13 cellular contexts compared by ENCODE assay signal in the genomic region with DNA sequence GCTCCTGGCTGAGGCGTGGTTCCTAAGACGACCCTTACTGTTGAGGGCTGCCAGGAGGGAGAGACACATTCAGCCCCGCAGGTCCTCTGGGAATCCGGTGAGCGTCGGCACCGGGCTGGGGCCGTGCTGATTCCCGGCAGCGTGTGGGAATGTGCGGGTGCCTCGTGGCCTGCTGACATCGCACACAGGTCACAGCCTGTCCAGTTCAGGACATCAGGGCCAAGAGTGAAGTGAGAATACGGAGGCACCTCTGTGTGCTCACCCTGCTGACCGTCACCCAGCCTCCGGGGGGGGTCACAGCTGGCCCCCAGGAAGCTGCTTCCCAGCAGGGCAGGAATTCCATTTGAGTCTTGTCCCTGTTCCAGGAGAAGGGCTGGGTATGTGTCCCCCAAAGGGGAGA. TPM values are rescaled to one million over a fixed set of nuclear protein-coding genes. Genes with fewer than 3 reads are reported as not detected.
A peak's percentile ranks its signal among the peaks of the same experiment; 100 is the strongest.
DNase-seq lines count a peak whose midpoint lies in the region; ATAC-seq and TF ChIP-seq lines count a peak whose summit lies in the region.
"Had no signal": no experiment of that assay in that cellular context is flagged by ENCODE, and none has a peak within 500 bp of the region (broad histone marks: within the 10 kb centered on the region; RNA-seq: fewer than 3 reads in every experiment).

No MANE protein-coding gene starts in this region.

- no peak overlapping the region for H3K4me3 ChIP-seq in right atrium auricular region
- H3K4me3 ChIP-seq in ovary = no peak overlapping the region
- H3K4me3 ChIP-seq in vagina = no peak overlapping the region

- H3K27ac ChIP-seq in right atrium auricular region = peak overlapping the region; percentile 90
- H3K27ac ChIP-seq in ovary = peak overlapping the region; percentile 71 to 81
- peak overlapping the region; percentile 79 for H3K27ac ChIP-seq in vagina
- H3K27ac ChIP-seq in foreskin keratinocyte = no peak overlapping the region

- TF ChIP-seq CTCF in right atrium auricular region (IDR thresholded peaks at IDR 0.05) = no peak
- TF ChIP-seq CTCF in ovary (IDR thresholded peaks at IDR 0.05) = no peak
- no peak for TF ChIP-seq CTCF in vagina (IDR thresholded peaks at IDR 0.05)
- TF ChIP-seq CTCF in foreskin keratinocyte (conservative IDR thresholded peaks at IDR 0.05) = no peak

- H3K27me3 ChIP-seq in right atrium auricular region = no peaks in the 10 kb centered on the region
- no peaks in the 10 kb centered on the region for H3K27me3 ChIP-seq in ovary
- no peaks in the 10 kb centered on the region for H3K27me3 ChIP-seq in vagina
- no peaks in the 10 kb centered on the region for H3K27me3 ChIP-seq in foreskin keratinocyte

- H3K36me3 ChIP-seq in right atrium auricular region (peaks cover 58% of the 10 kb centered on the region), ovary (no peaks in the 10 kb centered on the region), vagina (peaks cover 0 to 38% of the 10 kb centered on the region in 2 donors)

- H3K9me3 ChIP-seq in right atrium auricular region (no peaks in the 10 kb centered on the region), ovary (no peaks in the 10 kb centered on the region), vagina (no peaks in the 10 kb centered on the region)
- H3K9me3 ChIP-seq: Caco-2 had no signal

- H3K4me1 ChIP-seq in right atrium auricular region (peaks cover 0 to 48% of the 10 kb centered on the region in 2 donors), ovary (ENCODE audit: insufficient read depth) (peaks cover 46% of the 10 kb centered on the region), vagina (peaks cover 31% of the 10 kb centered on the region), foreskin keratinocyte (no peaks in the 10 kb centered on the region)
- H3K4me1 ChIP-seq: Caco-2 had no signal

- intact Hi-C loops in Right ventricle myocardium inferior (cut with DNase I) = no loop called here
- intact Hi-C loops in cardiac septum (cut with DNase I) = loop anchor here (2.0 kb wide), 1 partner anchor 105 kb away; no protein-coding TSS in a partner anchor
- intact Hi-C loops in ovary (cut with DNase I) = no loop called here
- intact Hi-C loops in vagina (cut with DNase I) = no loop called here

- WGBS in ovary, 3 donors = 57 to 86% (median 75%) methylated on average over 16 of the region's 16 CpGs

- no peak for DNase-seq in Right ventricle myocardium inferior (ENCODE audit: missing footprints)
- no peak for DNase-seq in cardiac septum (ENCODE audit: low spot score)
- DNase-seq in right atrium auricular region (ENCODE audit: low spot score) = no peak
- DNase-seq in ovary = peak in 2 of 5 donors; percentile 49 to 57
- DNase-seq in vagina (ENCODE audit: extremely low spot score in 2 of 2) = no peak
- no peak for DNase-seq in foreskin keratinocyte
- no peak for DNase-seq in AG08395 (ENCODE audit: low spot score)
- DNase-seq: 8988T; activated CD4-positive, alpha-beta T cell treated with anti-CD3 and anti-CD28 coated beads, Interleukin-2, amount 10 ng/mL, durations not matched to agents 7 days and 5 days; Caco-2; NCI-H1930 had no signal

- ATAC-seq in Right ventricle myocardium inferior = peak; percentile 23
- no peak for ATAC-seq in foreskin keratinocyte
- no peak for ATAC-seq in GM18520 (IDR thresholded peaks at IDR 0.05; ENCODE audit: unreplicated experiment)

- TF ChIP-seq EP300 in ovary (IDR thresholded peaks at IDR 0.05) = peak; percentile 41

- TF ChIP-seq POLR2A in ovary (IDR thresholded peaks at IDR 0.05) (no peak), vagina (IDR thresholded peaks at IDR 0.05) (no peak)

RNA-seq across cellular contexts. Expression of gene PGPEP1L, which starts 53.6 kb away (rescaled TPM):
- total RNA-seq in Right ventricle myocardium inferior (0.57 TPM), cardiac septum (2.5 TPM), right atrium auricular region (1 to 10 TPM in 1 of 2 donors, under 1 TPM in 1; 0.74 to 1.3 TPM), ovary (not detected), vagina (not detected), foreskin keratinocyte (not detected in 2 replicates)
- polyA plus RNA-seq in ovary (under 1 TPM in 1 of 2 donors, not detected in 1; 0.11 TPM), foreskin keratinocyte (not detected in 2 replicates)
- total RNA-seq: activated CD4-positive, alpha-beta T cell treated with anti-CD3 and anti-CD28 coated beads, Interleukin-2, amount 10 ng/mL, durations not matched to agents 7 days and 5 days; activated T-helper 2 cell treated with anti-CD3 and anti-CD28 coated beads, Interferon-gamma antibody, Interleukin-2, Interleukin-4, amounts not matched to agents 10 μg/mL and 5 μg/mL and 100 μg/mL, durations not matched to agents 14 hours and 24 hours and 36 hours; Caco-2 had no signal
